Comparison of ENCODE assay signal across 21 cellular contexts in the genomic region with DNA sequence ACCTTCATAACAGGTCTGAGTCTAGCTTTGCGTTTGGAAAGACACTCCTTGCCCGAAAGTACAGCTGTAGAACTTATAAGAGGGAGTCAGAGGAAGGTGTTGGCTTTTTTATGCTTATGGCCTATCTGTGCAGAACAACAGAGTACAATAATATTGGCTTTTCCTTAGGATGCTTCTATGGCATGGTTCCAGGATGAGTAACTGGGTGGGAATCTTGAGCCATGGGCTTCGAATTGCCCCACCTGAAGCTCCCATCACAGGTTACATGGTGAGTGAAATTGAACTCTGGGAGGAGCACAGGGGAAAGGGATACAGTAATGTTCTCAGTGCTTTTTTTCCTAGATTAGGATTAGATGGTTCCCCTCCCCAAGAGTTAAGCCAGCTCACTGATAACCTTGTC. TPM values are rescaled to one million over a fixed set of nuclear protein-coding genes. Genes with fewer than 3 reads are reported as not detected.
A peak's percentile ranks its signal among the peaks of the same experiment; 100 is the strongest.
DNase-seq lines count a peak whose midpoint lies in the region; ATAC-seq, FAIRE-seq and TF ChIP-seq lines count a peak whose summit lies in the region.
"Had no signal": no experiment of that assay in that cellular context is flagged by ENCODE, and none has a peak within 500 bp of the region (broad histone marks: within the 10 kb centered on the region; RNA-seq: fewer than 3 reads in every experiment).

No MANE protein-coding gene starts in this region.

- H3K27me3 ChIP-seq in IMR-90 (ENCODE audit: control insufficient read depth, insufficient read depth, low read length) (no peaks in the 10 kb centered on the region), bronchial epithelial cell (ENCODE audit: control insufficient read depth, insufficient read depth, low read length) (no peaks in the 10 kb centered on the region), trophoblast cell (ENCODE audit: insufficient read depth, low read length) (no peaks in the 10 kb centered on the region)
- H3K27me3 ChIP-seq: BLaER1, Peyer's patch had no signal

- 83% methylated on average over 1 of the region's 3 CpGs; no CpG with 5 or more reads in 1 of the 2 experiments for WGBS in IMR-90 (ENCODE audit: extremely low coverage in 2 of 2, insufficient read length in 1 of 2), 2 experiments
- WGBS in trophoblast cell (ENCODE audit: extremely low coverage, insufficient coverage, insufficient read length): no CpG with 5 or more reads among the region's 3 CpGs
- 83 to 84% methylated on average over 3 of the region's 3 CpGs for WGBS in lower leg skin, 2 donors

- H3K27ac ChIP-seq in IMR-90 (ENCODE audit: insufficient read depth, low read length) (no peak overlapping the region), trophoblast cell (ENCODE audit: low read depth, low read length) (no peak overlapping the region)
- H3K27ac ChIP-seq: BLaER1, Peyer's patch, SK-N-MC had no signal

- H3K27ac Mint-ChIP-seq in activated naive CD4-positive, alpha-beta T cell treated with anti-CD3 and anti-CD28 coated beads, Interleukin-2, amount 50 U/mL, for 72 hours: no peak overlapping the region

- peaks cover 4 to 63% of the 10 kb centered on the region in 2 donors for H3K36me3 Mint-ChIP-seq in activated naive CD4-positive, alpha-beta T cell treated with anti-CD3 and anti-CD28 coated beads, Interleukin-2, amount 50 U/mL, for 72 hours

- H2BK20ac ChIP-seq in IMR-90 (ENCODE audit: low read depth, low read length): no peak overlapping the region

- POLR2A ChIA-PET in IMR-90 (lab: Charles Lee; ENCODE audit: unreplicated experiment): no interaction called here

- H3K14ac ChIP-seq in IMR-90 (replicated peaks; ENCODE audit: low read depth, low read length) (no peak overlapping the region), trophoblast cell (ENCODE audit: low read length) (no peak overlapping the region)

- H3K79me1 ChIP-seq in IMR-90 (ENCODE audit: low read depth in 1 of 2, low read length in 2 of 2) (no peaks in the 10 kb centered on the region), trophoblast cell (ENCODE audit: low read length) (no peaks in the 10 kb centered on the region)

- H3K4me3 ChIP-seq in IMR-90 (ENCODE audit: insufficient read depth, low read depth, low read length) (no peak overlapping the region), bronchial epithelial cell (ENCODE audit: low read depth, low read length) (no peak overlapping the region), trophoblast cell (ENCODE audit: low read depth, low read length) (no peak overlapping the region), lower leg skin (ENCODE audit: low read depth, poor library complexity, severe bottlenecking) (no peak overlapping the region)
- H3K4me3 ChIP-seq: BLaER1, K562, Peyer's patch, SK-N-MC had no signal

- H2AK5ac ChIP-seq in IMR-90 (ENCODE audit: low read depth, low read length) (no peak overlapping the region), trophoblast cell (ENCODE audit: low read length) (no peak overlapping the region)

- ATAC-seq in IMR-90 (ENCODE audit: low read depth): no peak
- no peak for ATAC-seq in activated naive CD4-positive, alpha-beta T cell treated with anti-CD3 and anti-CD28 coated beads, Interleukin-2, amount 50 U/mL, for 72 hours
- ATAC-seq: K562 had no signal

- no peak overlapping the region for H2BK15ac ChIP-seq in IMR-90 (ENCODE audit: low read depth, low read length)

- H3K4ac ChIP-seq in IMR-90 (ENCODE audit: low read depth, low read length) (no peak overlapping the region), trophoblast cell (ENCODE audit: low read depth, low read length) (no peak overlapping the region)

- H3K9me3 ChIP-seq in IMR-90 (ENCODE audit: control insufficient read depth, insufficient read depth, low read length): no peaks in the 10 kb centered on the region
- H3K9me3 ChIP-seq in trophoblast cell (ENCODE audit: insufficient read depth, low read depth, low read length): no peaks in the 10 kb centered on the region
- H3K9me3 ChIP-seq: BLaER1, Peyer's patch had no signal

- dilution Hi-C loops in IMR-90 (cut with HindIII; ENCODE audit: low sequenced_read_pairs, unreplicated experiment): no loop called here

- CTCF ChIA-PET in IMR-90 (lab: Yijun Ruan, JAX): interaction anchor here (1.5 kb wide), 1 partner anchor 13 kb away, joined by 3 read pairs; a partner anchor contains a TSS

- no peak overlapping the region for H3K56ac ChIP-seq in IMR-90 (ENCODE audit: extremely low read depth, insufficient read depth, low read length)

- H3K9me3 Mint-ChIP-seq in activated naive CD4-positive, alpha-beta T cell treated with anti-CD3 and anti-CD28 coated beads, Interleukin-2, amount 50 U/mL, for 72 hours: no peaks in the 10 kb centered on the region
- H3K9me3 Mint-ChIP-seq: CD4-positive, alpha-beta memory T cell had no signal

- H3K4me2 ChIP-seq in IMR-90 (ENCODE audit: low read depth, low read length) (no peak overlapping the region), trophoblast cell (ENCODE audit: low read length) (no peak overlapping the region)
- H3K4me2 ChIP-seq: BLaER1 had no signal

- TF ChIP-seq RAD21 in IMR-90 (IDR thresholded peaks at IDR 0.05; ENCODE audit: low read length): no peak

- H4K20me1 ChIP-seq in IMR-90 (ENCODE audit: insufficient read depth, low read length): no peaks in the 10 kb centered on the region
- H4K20me1 ChIP-seq: BLaER1 had no signal

- BruUV-seq in IMR-90 (replicated peaks; lab: Mats Ljungman, UMichigan): no TSS peak

- H3K79me2 ChIP-seq in trophoblast cell (ENCODE audit: control insufficient read depth, insufficient read depth, low read length, poor library complexity): no peaks in the 10 kb centered on the region

- H3K9ac ChIP-seq in IMR-90 (ENCODE audit: low read depth, low read length): no peak overlapping the region
- H3K9ac ChIP-seq in trophoblast cell (ENCODE audit: low read length): no peak overlapping the region
- H3K9ac ChIP-seq: BLaER1 had no signal

- no peak overlapping the region for H4K91ac ChIP-seq in IMR-90 (ENCODE audit: insufficient read depth, low read depth, low read length)
- H4K91ac ChIP-seq in trophoblast cell (ENCODE audit: low read depth, low read length): no peak overlapping the region

- H2AK9ac ChIP-seq in IMR-90 (replicated peaks; ENCODE audit: low read depth, low read length, poor library complexity): no peak overlapping the region

- no peak overlapping the region for H4K12ac ChIP-seq in trophoblast cell (ENCODE audit: low read depth, low read length)

- H3K4me1 ChIP-seq in IMR-90 (ENCODE audit: control insufficient read depth, insufficient read depth, low read length) (no peaks in the 10 kb centered on the region), trophoblast cell (ENCODE audit: control insufficient read depth in 1 of 2, insufficient read depth in 2 of 2, low read length in 2 of 2) (no peaks in the 10 kb centered on the region)
- H3K4me1 ChIP-seq: BLaER1, Peyer's patch had no signal

- intact Hi-C loops in IMR-90 (cut with micrococcal nuclease): loop anchor here (5.0 kb wide), 1 partner anchor 51 kb away; no protein-coding TSS in a partner anchor
- intact Hi-C loops in lower leg skin (cut with DNase I; ENCODE audit: low total_unique reads): no loop called here

- no peaks in the 10 kb centered on the region for H3K9me1 ChIP-seq in IMR-90 (ENCODE audit: insufficient read depth, low read length)

- TF ChIP-seq CTCF in IMR-90 (conservative IDR thresholded peaks at IDR 0.05; ENCODE audit: low read depth, low read length) (no peak), bronchial epithelial cell (IDR thresholded peaks at IDR 0.05; ENCODE audit: insufficient read depth, low read length, severe bottlenecking) (no peak), lower leg skin (IDR thresholded peaks at IDR 0.05) (no peak)

- peak; percentile 73 for FAIRE-seq in bronchial epithelial cell (lab: Jason Lieb, UNC)
- FAIRE-seq: H54, K562 had no signal

- no peak overlapping the region for H4K5ac ChIP-seq in IMR-90 (ENCODE audit: low read depth, low read length)

- no peak overlapping the region for H2BK5ac ChIP-seq in IMR-90 (ENCODE audit: low read depth, low read length, poor library complexity, severe bottlenecking)
- no peak overlapping the region for H2BK5ac ChIP-seq in trophoblast cell (ENCODE audit: low read depth, low read length, poor library complexity)

- DNase-seq in EH (ENCODE audit: low read depth): peak; percentile 10
- DNase-seq in IMR-90: peak; percentile 4
- peak; percentile 40 for DNase-seq in bronchial epithelial cell (ENCODE audit: low read depth)
- DNase-seq in iris pigment epithelial cell (ENCODE audit: low read depth): peak; percentile 24
- DNase-seq in activated naive CD4-positive, alpha-beta T cell treated with anti-CD3 and anti-CD28 coated beads, Interleukin-2, amount 50 U/mL, for 72 hours (ENCODE audit: low spot score in 2 of 2): no peak
- DNase-seq in NCI-H526 treated with DMSO at 0.1 percent for 48 hours (lab: John Stamatoyannopoulos, UW): no peak
- no peak for DNase-seq in trophoblast cell
- DNase-seq in lower leg skin (ENCODE audit: low spot score in 2 of 2): no peak
- DNase-seq: Calu3; CD4-positive, alpha-beta memory T cell; DMS53; NCI-H1417 treated with DMSO at 0.1 percent for 48 hours; NCI-H1930; NCI-H446; NCI-H69; Peyer's patch; Right ventricle myocardium superior had no signal

- in situ Hi-C loops in IMR-90 (cut with MboI; ENCODE audit: low sequenced_read_pairs): loop anchor here (25.0 kb wide), 1 partner anchor 1056 kb away; no protein-coding TSS in a partner anchor

- no peak overlapping the region for H2BK12ac ChIP-seq in trophoblast cell (ENCODE audit: low read length)

- H4K8ac ChIP-seq in IMR-90 (ENCODE audit: low read depth in 2 of 2, low read length in 2 of 2) (no peak overlapping the region), trophoblast cell (ENCODE audit: low read depth, low read length) (no peak overlapping the region)

- H2AFZ ChIP-seq in IMR-90 (replicated peaks; ENCODE audit: low read length, poor library complexity): no peak overlapping the region
- no peak overlapping the region for H2AFZ ChIP-seq in trophoblast cell (ENCODE audit: insufficient read depth, low read length, poor library complexity)

- peaks cover 35% of the 10 kb centered on the region for H3K36me3 ChIP-seq in IMR-90 (ENCODE audit: control insufficient read depth, insufficient read depth, low read length)
- H3K36me3 ChIP-seq in bronchial epithelial cell (ENCODE audit: control insufficient read depth, insufficient read depth, low read length): peaks cover 20% of the 10 kb centered on the region
- H3K36me3 ChIP-seq in trophoblast cell (ENCODE audit: control insufficient read depth in 1 of 2, insufficient read depth in 2 of 2, low read length in 2 of 2): peaks cover 24 to 43% of the 10 kb centered on the region in 2 experiments

- H2BK120ac ChIP-seq in IMR-90 (ENCODE audit: low read depth, low read length) (no peak overlapping the region), trophoblast cell (ENCODE audit: insufficient read depth, low read length, poor library complexity) (no peak overlapping the region)

- H3K23ac ChIP-seq in IMR-90 (ENCODE audit: low read depth, low read length) (no peak overlapping the region), trophoblast cell (ENCODE audit: low read length) (no peak overlapping the region)

- TF ChIP-seq POLR2A in IMR-90 (IDR thresholded peaks at IDR 0.05; ENCODE audit: low read depth, low read length) (no peak), lower leg skin (IDR thresholded peaks at IDR 0.05) (no peak)

- H3K18ac ChIP-seq in IMR-90 (ENCODE audit: low read depth, low read length) (no peak overlapping the region), trophoblast cell (ENCODE audit: low read length) (no peak overlapping the region)

RNA-seq across cellular contexts. Expression of a gene that starts 13.0 kb away (rescaled TPM):
- total RNA-seq in IMR-90 (2012; rRNA removed) (11.7 TPM in 2 replicates), bronchial epithelial cell (7.9 and 11.6 TPM in 2 replicates), lower leg skin (10 to 100 TPM in 3 of 4 donors, 1 to 10 TPM in 1; 7.9 to 20.4 (median 13.0) TPM)
- 18.3 and 19.1 TPM in 2 replicates for polyA plus RNA-seq in IMR-90 (2012; rRNA removed)
- polyA plus RNA-seq in IMR-90 (2012; cell fraction: cytosol; rRNA removed): 4.3 and 6.2 TPM in 2 replicates
- 3.7 and 31.9 TPM in 2 replicates for polyA plus RNA-seq in IMR-90 (2012; cell fraction: nucleus; rRNA removed; ENCODE audit: low replicate concordance)
- 100 to 1,000 TPM in 1 of 2 donors, 10 to 100 TPM in 1; 45.9 to 121 TPM for total RNA-seq in activated naive CD4-positive, alpha-beta T cell treated with anti-CD3 and anti-CD28 coated beads, Interleukin-2, amount 50 U/mL, for 72 hours
- 26.8 and 27.1 TPM in 2 replicates for polyA plus RNA-seq in trophoblast cell (2013)

RNA-seq across cellular contexts. Expression of a gene that starts 23.3 kb away (rescaled TPM):
- total RNA-seq in IMR-90 (2012; rRNA removed) (34.6 and 35.0 TPM in 2 replicates), bronchial epithelial cell (70.0 and 168 TPM in 2 replicates), lower leg skin (10 to 100 TPM; 39.1 to 58.1 (median 50.4) TPM)
- 23.0 and 27.5 TPM in 2 replicates for polyA plus RNA-seq in IMR-90 (2012; rRNA removed)
- 7.8 and 14.0 TPM in 2 replicates for polyA plus RNA-seq in IMR-90 (2012; cell fraction: cytosol; rRNA removed)
- polyA plus RNA-seq in IMR-90 (2012; cell fraction: nucleus; rRNA removed; ENCODE audit: low replicate concordance): 6.0 and 31.6 TPM in 2 replicates
- total RNA-seq in activated naive CD4-positive, alpha-beta T cell treated with anti-CD3 and anti-CD28 coated beads, Interleukin-2, amount 50 U/mL, for 72 hours: 100 to 1,000 TPM in 1 of 2 donors, 10 to 100 TPM in 1; 56.8 to 122 TPM
- polyA plus RNA-seq in trophoblast cell (2013): 56.3 and 57.3 TPM in 2 replicates

RNA-seq across cellular contexts. Expression of a gene that starts 50.7 kb away (rescaled TPM):
- 28.6 and 29.4 TPM in 2 replicates for total RNA-seq in IMR-90 (2012; rRNA removed)
- polyA plus RNA-seq in IMR-90 (2012; rRNA removed): 9.8 and 11.4 TPM in 2 replicates
- polyA plus RNA-seq in IMR-90 (2012; cell fraction: cytosol; rRNA removed): 6.0 and 10.4 TPM in 2 replicates
- polyA plus RNA-seq in IMR-90 (2012; cell fraction: nucleus; rRNA removed; ENCODE audit: low replicate concordance): 4.5 and 9.7 TPM in 2 replicates
- 10.5 and 14.2 TPM in 2 replicates for total RNA-seq in bronchial epithelial cell
- 10 to 100 TPM in 1 of 2 donors, 1 to 10 TPM in 1; 5.7 to 21.6 TPM for total RNA-seq in activated naive CD4-positive, alpha-beta T cell treated with anti-CD3 and anti-CD28 coated beads, Interleukin-2, amount 50 U/mL, for 72 hours
- 5.0 and 5.4 TPM in 2 replicates for polyA plus RNA-seq in trophoblast cell (2013)
- total RNA-seq in lower leg skin: 10 to 100 TPM in 3 of 4 donors, 1 to 10 TPM in 1; 8.3 to 23.9 (median 13.8) TPM

RNA-seq across cellular contexts. Expression of a gene that starts 56.9 kb away (rescaled TPM):
- 7.8 and 12.4 TPM in 2 replicates for total RNA-seq in IMR-90 (2012; rRNA removed)
- polyA plus RNA-seq in IMR-90 (2012; rRNA removed): 9.8 and 10.7 TPM in 2 replicates
- 3.6 and 5.5 TPM in 2 replicates for polyA plus RNA-seq in IMR-90 (2012; cell fraction: cytosol; rRNA removed)
- 45.5 and 45.9 TPM in 2 replicates for polyA plus RNA-seq in IMR-90 (2012; cell fraction: nucleus; rRNA removed; ENCODE audit: low replicate concordance)
- 9.7 and 10.2 TPM in 2 replicates for total RNA-seq in bronchial epithelial cell
- total RNA-seq in activated naive CD4-positive, alpha-beta T cell treated with anti-CD3 and anti-CD28 coated beads, Interleukin-2, amount 50 U/mL, for 72 hours: 10 to 100 TPM; 43.3 to 69.8 TPM
- polyA plus RNA-seq in trophoblast cell (2013): 11.5 and 12.3 TPM in 2 replicates
- total RNA-seq in lower leg skin: 10 to 100 TPM; 19.5 to 30.5 (median 23.6) TPM

Comparison
In these comparisons a context has a peak if more than half of its experiments do, and no peak if none do; other contexts are left out.
1. DNase-seq: peak in EH (single experiment), IMR-90 (single experiment), bronchial epithelial cell (single experiment) and iris pigment epithelial cell (single experiment); none in activated naive CD4-positive, alpha-beta T cell treated with anti-CD3 and anti-CD28 coated beads, Interleukin-2, amount 50 U/mL, for 72 hours (0 of 2), NCI-H526 treated with DMSO at 0.1 percent for 48 hours (single experiment), trophoblast cell (0 of 2) and lower leg skin (0 of 2).